Comparison of ENCODE assay signal across 22 cellular contexts in the genomic region with DNA sequence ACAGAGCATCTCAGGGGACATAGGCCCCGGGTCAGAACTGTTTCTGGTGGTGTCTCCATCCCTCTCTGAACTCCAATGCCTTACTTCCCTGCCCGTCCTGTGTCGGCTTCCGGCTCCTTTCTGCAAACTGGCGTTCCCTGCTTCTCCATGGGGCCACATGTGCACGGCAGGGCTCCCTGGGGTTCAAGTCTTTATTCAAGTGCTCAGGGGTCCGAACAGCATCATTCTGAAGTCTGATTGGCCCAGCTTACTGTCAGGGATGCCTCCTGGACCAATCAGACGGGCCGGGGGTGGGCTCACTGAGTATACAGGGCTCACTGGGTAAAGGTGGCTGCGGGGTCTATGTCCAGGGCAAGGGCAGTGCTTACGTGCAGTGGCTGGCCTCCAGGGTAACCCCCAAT. TPM values are rescaled to one million over a fixed set of nuclear protein-coding genes. Genes with fewer than 3 reads are reported as not detected.
DNase-seq lines count a peak whose midpoint lies in the region; ATAC-seq, FAIRE-seq and TF ChIP-seq lines count a peak whose summit lies in the region.
"Had no signal": no experiment of that assay in that cellular context is flagged by ENCODE, and none has a peak within 500 bp of the region (broad histone marks: within the 10 kb centered on the region; RNA-seq: fewer than 3 reads in every experiment).

No MANE protein-coding gene starts in this region.

- POLR2A ChIA-PET in HepG2 (lab: Yijun Ruan, JAX) (no interaction called here), WTC11 (lab: Charles Lee) (interaction anchor here (0.6 kb wide), 2 partner anchors 37 to 729 kb away, joined by 4 to 13 read pairs; no protein-coding TSS in a partner anchor)

- H3K27ac Mint-ChIP-seq in WTC11, result no peak overlapping the region
- H3K27ac Mint-ChIP-seq: CD4-positive, alpha-beta T cell had no signal

- H3K27me3 ChIP-seq in HepG2 (ENCODE audit: control insufficient read depth in 1 of 2, insufficient read depth in 2 of 2, low read length in 2 of 2) (peaks cover 0 to 14% of the 10 kb centered on the region in 2 experiments; a peak in 3 of 5 replicates), right lobe of liver (no peaks in the 10 kb centered on the region), iPS-20b (ENCODE audit: insufficient read depth, low read length) (no peaks in the 10 kb centered on the region)

- H3K4me1 ChIP-seq in HepG2 (ENCODE audit: insufficient read depth, low read length) (no peaks in the 10 kb centered on the region), right lobe of liver (no peaks in the 10 kb centered on the region), iPS-20b (ENCODE audit: insufficient read depth, low read length) (peaks cover 16% of the 10 kb centered on the region; the same call in 1 of the 2 replicates)

- H3K36me3 ChIP-seq in HepG2 (replicated peaks in 1 of 2; ENCODE audit: control insufficient read depth in 1 of 2, insufficient read depth in 2 of 2, low read length in 2 of 2) (no peaks in the 10 kb centered on the region), right lobe of liver (no peaks in the 10 kb centered on the region), iPS-20b (ENCODE audit: insufficient read depth, low read depth, low read length) (no peaks in the 10 kb centered on the region)

- no peak for TF ChIP-seq RAD21 in HepG2 (CRISPR knock-in tag; IDR thresholded peaks at IDR 0.05)

- peak; percentile 66 for ATAC-seq in HepG2
- ATAC-seq in right lobe of liver, result no peak
- ATAC-seq in WTC11, result peak; percentile 80
- ATAC-seq in HG02623 (IDR thresholded peaks at IDR 0.05; ENCODE audit: unreplicated experiment), result no peak
- ATAC-seq in GM18519 (IDR thresholded peaks at IDR 0.05; ENCODE audit: low FRiP score, unreplicated experiment), result no peak
- ATAC-seq in HG02852 (IDR thresholded peaks at IDR 0.05; ENCODE audit: unreplicated experiment), result no peak

- no peak overlapping the region for H3K4me2 ChIP-seq in HepG2 (ENCODE audit: low read depth, low read length)

- no peaks in the 10 kb centered on the region for H3K9me3 ChIP-seq in HepG2 (ENCODE audit: low read length)
- no peaks in the 10 kb centered on the region for H3K9me3 ChIP-seq in right lobe of liver
- H3K9me3 ChIP-seq in iPS-20b (ENCODE audit: insufficient read depth, low read depth, low read length), result no peaks in the 10 kb centered on the region

- H3K27me3 Mint-ChIP-seq in WTC11 (ENCODE audit: low read depth), result no peaks in the 10 kb centered on the region

- no peak for DNase-seq in HepG2 (ENCODE audit: low spot score)
- no peak for DNase-seq in right lobe of liver
- peak; percentile 60 for DNase-seq in WTC11 (ENCODE audit: low spot score)
- DNase-seq in NCI-H187 treated with DMSO at 0.1 percent for 48 hours (lab: John Stamatoyannopoulos, UW), result no peak
- DNase-seq: ACHN; activated CD4-positive, alpha-beta T cell treated with anti-CD3 and anti-CD28 coated beads, Interleukin-2, amount 50 U/mL, for 1 hour; activated naive CD4-positive, alpha-beta T cell; CD4-positive, alpha-beta T cell; effector memory CD4-positive, alpha-beta T cell; Kasumi-1; NCI-H1092 treated with DMSO at 0.1 percent for 48 hours; NCI-H2171; NCI-H748 treated with DMSO at 0.1 percent for 48 hours; trophoblast cell had no signal

- TF ChIP-seq EP300 in HepG2 (IDR thresholded peaks at IDR 0.05; ENCODE audit: low read depth in 2 of 2, low read length in 2 of 2), result no peak
- no peak for TF ChIP-seq EP300 in HepG2 (CRISPR knock-in tag; IDR thresholded peaks at IDR 0.05; ENCODE audit: borderline replicate concordance)

- peak overlapping the region; percentile 26; the same call in 1 of the 2 replicates for H3K4me3 Mint-ChIP-seq in WTC11
- H3K4me3 Mint-ChIP-seq: CD4-positive, alpha-beta T cell; central memory CD8-positive, alpha-beta T cell had no signal

- CTCF ChIA-PET in HepG2 (lab: Yijun Ruan, JAX; ENCODE audit: low intra/inter-chr PET ratio, low total read pairs) (no interaction called here), WTC11 (lab: Charles Lee) (interaction anchor here (0.5 to 3.2 kb wide), 9 partner anchors 9 to 1368 kb away, joined by 3 to 53 read pairs (median 4); no protein-coding TSS in a partner anchor)

- BruUV-seq in HepG2 (replicated peaks; lab: Mats Ljungman, UMichigan), result no TSS peak

- H3K4me3 ChIP-seq in HepG2 (replicated peaks in 1 of 3; ENCODE audit: insufficient read depth in 1 of 3, low read depth in 2 of 3, low read length in 3 of 3), result no peak overlapping the region
- no peak overlapping the region for H3K4me3 ChIP-seq in right lobe of liver
- H3K4me3 ChIP-seq in iPS-20b (ENCODE audit: low read length), result peak overlapping the region; percentile 38; the same call in 1 of the 2 replicates

- intact Hi-C loops in HepG2 (cut with micrococcal nuclease; ENCODE audit: unreplicated experiment) (no loop called here), right lobe of liver (cut with DNase I) (no loop called here)

- H3K27ac ChIP-seq in HepG2 (ENCODE audit: extremely low read length, insufficient read depth, low read length) (no peak overlapping the region), right lobe of liver (no peak overlapping the region), iPS-20b (ENCODE audit: low read length) (peak overlapping the region; percentile 14)

- no peaks in the 10 kb centered on the region for H4K20me1 ChIP-seq in HepG2 (ENCODE audit: insufficient read depth, low read length)

- H3K9ac ChIP-seq in HepG2 (ENCODE audit: insufficient read depth, low read depth, low read length) (no peak overlapping the region), iPS-20b (ENCODE audit: low read depth, low read length) (peak overlapping the region; percentile 58; the same call in 1 of the 2 replicates)

- H3K4me1 Mint-ChIP-seq in WTC11, result peaks cover 30% of the 10 kb centered on the region
- H3K4me1 Mint-ChIP-seq: central memory CD8-positive, alpha-beta T cell had no signal

- no peak for TF ChIP-seq POLR2A in HepG2 (IDR thresholded peaks at IDR 0.05; ENCODE audit: insufficient read depth in 1 of 2, low read depth in 2 of 2, low read length in 2 of 2)
- TF ChIP-seq POLR2A in right lobe of liver (IDR thresholded peaks at IDR 0.05), result no peak

- no peaks in the 10 kb centered on the region for H3K9me3 Mint-ChIP-seq in WTC11
- H3K9me3 Mint-ChIP-seq: CD4-positive, alpha-beta T cell; central memory CD8-positive, alpha-beta T cell had no signal

- no peaks in the 10 kb centered on the region for H3K79me2 ChIP-seq in HepG2 (ENCODE audit: insufficient read depth, low read length)

- FAIRE-seq in HepG2 (lab: Jason Lieb, UNC), result no peak
- FAIRE-seq: GM18507, RCC 7860 had no signal

- no peak for TF ChIP-seq CTCF in HepG2 (CRISPR knock-in tag; IDR thresholded peaks at IDR 0.05)
- no peak for TF ChIP-seq CTCF in right lobe of liver (IDR thresholded peaks at IDR 0.05)
- TF ChIP-seq CTCF in WTC11 (IDR thresholded peaks at IDR 0.05), result no peak

- WGBS in HepG2 (ENCODE audit: low lambda C conversion rate), result 22% methylated on average over 11 of the region's 11 CpGs
- WGBS in right lobe of liver (ENCODE audit: insufficient coverage, low coverage, low lambda C conversion rate, missing lambda C conversion rate), result 30% methylated on average over 10 of the region's 11 CpGs

- in situ Hi-C loops in HepG2 (cut with HindIII; ENCODE audit: extremely low pct_ligation_motif_present, low pct_unique_long_range_greater_than_20kb), result no loop called here

- H3K36me3 Mint-ChIP-seq in WTC11, result no peaks in the 10 kb centered on the region

- H2AFZ ChIP-seq in HepG2 (ENCODE audit: low read length), result no peak overlapping the region

TF ChIP-seq in HepG2, 621 proteins besides CTCF, POLR2A, EP300 and RAD21 (continues in another document):
- TF ChIP-seq KLF16 (CRISPR knock-in tag; IDR thresholded peaks at IDR 0.05) (no peak), SUZ12 (IDR thresholded peaks at IDR 0.05; ENCODE audit: low read depth, low read length) (no peak), ZNF234 (CRISPR knock-in tag; conservative IDR thresholded peaks at IDR 0.05) (no peak), NFYB (CRISPR knock-in tag; IDR thresholded peaks at IDR 0.05) (peak; percentile 79)
- TF ChIP-seq, protein P1, sequence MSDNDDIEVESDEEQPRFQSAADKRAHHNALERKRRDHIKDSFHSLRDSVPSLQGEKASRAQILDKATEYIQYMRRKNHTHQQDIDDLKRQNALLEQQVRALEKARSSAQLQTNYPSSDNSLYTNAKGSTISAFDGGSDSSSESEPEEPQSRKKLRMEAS (IDR thresholded peaks at IDR 0.05), result no peak

TF ChIP-seq in WTC11, 78 proteins besides CTCF, POLR2A, EP300 and RAD21:
- TF ChIP-seq NFYB (CRISPR knock-in tag; conservative IDR thresholded peaks at IDR 0.05; ENCODE audit: low read depth), result peak; percentile 87
- TF ChIP-seq, protein P2, sequence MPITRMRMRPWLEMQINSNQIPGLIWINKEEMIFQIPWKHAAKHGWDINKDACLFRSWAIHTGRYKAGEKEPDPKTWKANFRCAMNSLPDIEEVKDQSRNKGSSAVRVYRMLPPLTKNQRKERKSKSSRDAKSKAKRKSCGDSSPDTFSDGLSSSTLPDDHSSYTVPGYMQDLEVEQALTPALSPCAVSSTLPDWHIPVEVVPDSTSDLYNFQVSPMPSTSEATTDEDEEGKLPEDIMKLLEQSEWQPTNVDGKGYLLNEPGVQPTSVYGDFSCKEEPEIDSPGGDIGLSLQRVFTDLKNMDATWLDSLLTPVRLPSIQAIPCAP (CRISPR knock-in tag; IDR thresholded peaks at IDR 0.05), result no peak

RNA-seq across cellular contexts. Expression of a gene that starts 17.1 kb away (rescaled TPM):
- not detected in 2 replicates for total RNA-seq in HepG2 (2016; rRNA removed; fragmentation: Illumina TruSeq; extraction: Trizol)
- not detected in 2 replicates for total RNA-seq in HepG2 (2016; cell fraction: cytosol; rRNA removed; fragmentation: Illumina TruSeq; extraction: Trizol; ENCODE audit: low read depth)
- total RNA-seq in HepG2 (2016; cell fraction: insoluble cytoplasmic fraction; rRNA removed; fragmentation: Illumina TruSeq; extraction: Trizol), result not detected in 2 replicates
- not detected in 2 replicates for total RNA-seq in HepG2 (2016; cell fraction: membrane; rRNA removed; fragmentation: Illumina TruSeq; extraction: Trizol)
- not detected in 2 replicates for total RNA-seq in HepG2 (2016; cell fraction: nucleus; rRNA removed; fragmentation: Illumina TruSeq; extraction: Trizol)
- not detected in 2 replicates for polyA plus RNA-seq in HepG2 (2011; rRNA removed)
- polyA plus RNA-seq in HepG2 (2011; cell fraction: cytosol; rRNA removed), result not detected in 2 replicates
- not detected in 2 replicates for polyA plus RNA-seq in HepG2 (2011; cell fraction: nucleus; rRNA removed)
- not detected in 2 replicates for polyA plus RNA-seq in HepG2 (2012)
- polyA plus RNA-seq in HepG2 (2016; cell fraction: cytosol; fragmentation: Illumina TruSeq; extraction: Trizol; ENCODE audit: low read depth), result not detected in 2 replicates
- not detected in 2 replicates for polyA plus RNA-seq in HepG2 (2016; cell fraction: insoluble cytoplasmic fraction; fragmentation: Illumina TruSeq; extraction: Trizol; ENCODE audit: low read depth)
- not detected in 2 replicates for polyA plus RNA-seq in HepG2 (2016; cell fraction: membrane; fragmentation: Illumina TruSeq; extraction: Trizol; ENCODE audit: low read depth)
- polyA plus RNA-seq in HepG2 (2016; cell fraction: nucleus; fragmentation: Illumina TruSeq; extraction: Trizol; ENCODE audit: insufficient read depth, low read depth), result not detected in 2 replicates
- polyA minus RNA-seq in HepG2 (2011; rRNA and poly(A)+ RNA removed; ENCODE audit: low replicate concordance), result not detected in 2 replicates
- not detected in 2 replicates for polyA minus RNA-seq in HepG2 (2011; cell fraction: cytosol; rRNA and poly(A)+ RNA removed)
- polyA minus RNA-seq in HepG2 (2011; cell fraction: nucleus; rRNA and poly(A)+ RNA removed), result not detected in 2 replicates
- total RNA-seq in right lobe of liver, result not detected
- not detected in 3 replicates for total RNA-seq in WTC11 (2021)
- total RNA-seq: CD4-positive, alpha-beta T cell; fibroblast of lung had no signal
- polyA plus RNA-seq: fibroblast of lung had no signal

Comparison
In these comparisons a context has a peak if more than half of its experiments do, and no peak if none do; other contexts are left out.
1. ATAC-seq: peak in HepG2 (single experiment) and WTC11 (single experiment); none in right lobe of liver (0 of 4), HG02623 (single experiment), GM18519 (single experiment) and HG02852 (single experiment).